In genomic region chr15:101540480-101541239, GRCh38 we compare ENCODE assay signal across 3 cellular contexts.
TF ChIP-seq lines count a peak whose summit lies in the region.

No MANE protein-coding gene starts in this region.

TF ChIP-seq in IMR-90, 13 proteins besides CTCF, POLR2A, EP300 and RAD21:
- TF ChIP-seq RFX5 (IDR thresholded peaks at IDR 0.05; ENCODE audit: low read depth, low read length), result no peak
TF ChIP-seq in IMR-90: peak in this region for 0.

TF ChIP-seq in K562, 482 proteins besides CTCF, POLR2A, EP300 and RAD21:
- TF ChIP-seq KHSRP (IDR thresholded peaks at IDR 0.05), result no peak
- no peak for TF ChIP-seq L3MBTL2 (IDR thresholded peaks at IDR 0.05)
- TF ChIP-seq ETV5 (CRISPR knock-in tag; IDR thresholded peaks at IDR 0.05; ENCODE audit: low read depth), result no peak
- TF ChIP-seq ETV1 (tag; conservative IDR thresholded peaks at IDR 0.05; ENCODE audit: low read depth), result no peak
- TF ChIP-seq TAL1 (IDR thresholded peaks at IDR 0.05), result no peak
- TF ChIP-seq TAF15 (IDR thresholded peaks at IDR 0.05; ENCODE audit: low read depth, low read length), result no peak
- TF ChIP-seq NFXL1 (CRISPR knock-in tag; IDR thresholded peaks at IDR 0.05), result no peak
- no peak for TF ChIP-seq PHTF2 (CRISPR knock-in tag; IDR thresholded peaks at IDR 0.05)

TF ChIP-seq in HEK293T, 16 proteins besides CTCF, POLR2A, EP300 and RAD21:
- no peak for TF ChIP-seq BHLHE40 (IDR thresholded peaks at IDR 0.05; ENCODE audit: borderline replicate concordance)
- no peak for TF ChIP-seq SUZ12 (IDR thresholded peaks at IDR 0.05)
- TF ChIP-seq SP1 (IDR thresholded peaks at IDR 0.05), result no peak
- TF ChIP-seq PKNOX1 (IDR thresholded peaks at IDR 0.05), result no peak
- TF ChIP-seq CTBP1 (IDR thresholded peaks at IDR 0.05; ENCODE audit: borderline replicate concordance), result no peak
- no peak for TF ChIP-seq ARNT (IDR thresholded peaks at IDR 0.05)
- TF ChIP-seq ZNF384 (IDR thresholded peaks at IDR 0.05), result no peak
- TF ChIP-seq NFRKB (IDR thresholded peaks at IDR 0.05), result no peak
- TF ChIP-seq FOXK2 (IDR thresholded peaks at IDR 0.05), result no peak
- no peak for TF ChIP-seq LEF1 (IDR thresholded peaks at IDR 0.05; ENCODE audit: borderline replicate concordance)
- TF ChIP-seq ELF4 (IDR thresholded peaks at IDR 0.05), result no peak
- no peak for TF ChIP-seq TARDBP (IDR thresholded peaks at IDR 0.05)
- TF ChIP-seq FOXA1 (IDR thresholded peaks at IDR 0.05), result no peak
- no peak for TF ChIP-seq L3MBTL2 (conservative IDR thresholded peaks at IDR 0.05)
- TF ChIP-seq FOXM1 (IDR thresholded peaks at IDR 0.05; ENCODE audit: borderline replicate concordance), result no peak
- TF ChIP-seq HDGF (IDR thresholded peaks at IDR 0.05; ENCODE audit: borderline replicate concordance), result no peak
TF ChIP-seq in HEK293T: peak in this region for 0.
